In the genomic region with DNA sequence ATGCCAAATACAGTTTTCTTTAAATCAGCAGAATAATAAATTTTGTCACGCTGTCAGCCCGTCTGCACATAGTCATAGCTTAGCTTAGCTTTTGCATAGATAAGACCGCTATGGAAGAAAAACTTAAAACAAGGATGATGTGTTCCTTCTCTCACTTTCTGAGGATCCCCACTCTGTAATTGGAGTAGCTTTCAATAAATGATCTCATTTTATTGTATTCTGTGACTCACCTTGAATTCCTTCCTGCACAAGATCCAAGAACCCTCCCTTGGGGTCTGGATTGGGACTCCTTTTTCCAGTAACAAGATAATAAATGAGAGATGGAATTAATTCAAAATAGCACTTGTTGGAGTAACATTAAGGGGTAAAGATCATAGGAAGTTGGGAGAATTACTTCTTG, we compare ENCODE assay signal across 18 cellular contexts.
DNase-seq lines count a peak whose midpoint lies in the region; ATAC-seq, FAIRE-seq and TF ChIP-seq lines count a peak whose summit lies in the region.
"Had no signal": no experiment of that assay in that cellular context is flagged by ENCODE, and none has a peak within 500 bp of the region (broad histone marks: within the 10 kb centered on the region; RNA-seq: fewer than 3 reads in every experiment).

No MANE protein-coding gene starts in this region.

- DNase-seq in M059J (ENCODE audit: low read depth) (peak; percentile 29), bronchial epithelial cell (ENCODE audit: low read depth) (peak; percentile 17), urothelium cell line (ENCODE audit: low spot score) (peak; percentile 31), NCI-H446 (lab: John Stamatoyannopoulos, UW) (no peak), HUDEP-2 (lab: John Stamatoyannopoulos, UW; ENCODE audit: unreplicated experiment in 76 of 76) (no peak)
- DNase-seq: C1 segment of cervical spinal cord; Calu3; CD4-positive, alpha-beta memory T cell; COR-L47; DMS53; DMS79 treated with DMSO at 0.1 percent for 48 hours; GOT3 had no signal

- TF ChIP-seq CTCF in HEK293 (tag by site-specific recombination; IDR thresholded peaks at IDR 0.05) (no peak), bronchial epithelial cell (IDR thresholded peaks at IDR 0.05; ENCODE audit: insufficient read depth, low read length, severe bottlenecking) (no peak)

- H3K27ac ChIP-seq in HEK293 (ENCODE audit: extremely low read depth, low read depth, low read length) = no peak overlapping the region

- H3K4me3 ChIP-seq in HEK293 (ENCODE audit: low read depth, low read length) (no peak overlapping the region), bronchial epithelial cell (ENCODE audit: low read depth, low read length) (no peak overlapping the region)
- H3K4me3 ChIP-seq: HAP-1 had no signal

- H3K27me3 ChIP-seq in bronchial epithelial cell (ENCODE audit: control insufficient read depth, insufficient read depth, low read length) = no peaks in the 10 kb centered on the region

- POLR2A ChIA-PET in HEK293 (lab: Yijun Ruan, JAX) = no interaction called here

- ATAC-seq in GM19463 (IDR thresholded peaks at IDR 0.05; ENCODE audit: unreplicated experiment) = no peak

- CTCF ChIA-PET in HEK293 (lab: Yijun Ruan, JAX) = no interaction called here

- FAIRE-seq in bronchial epithelial cell (lab: Jason Lieb, UNC) (no peak), urothelium cell line (lab: Jason Lieb, UNC) (no peak)
- FAIRE-seq: G401.6, GM12892, H54 had no signal

- peaks cover 11% of the 10 kb centered on the region for H3K4me1 ChIP-seq in HEK293 (ENCODE audit: control insufficient read depth, insufficient read depth, low read length)
- H3K4me1 ChIP-seq: HAP-1 had no signal

- H3K9me3 ChIP-seq in HEK293 (ENCODE audit: control insufficient read depth, insufficient read depth, low read depth, low read length) = no peaks in the 10 kb centered on the region
- H3K9me3 ChIP-seq: HAP-1 had no signal

- H3K36me3 ChIP-seq in HEK293 (ENCODE audit: control insufficient read depth in 2 of 2, insufficient read depth in 1 of 2, low read length in 2 of 2) = no peaks in the 10 kb centered on the region
- H3K36me3 ChIP-seq in bronchial epithelial cell (ENCODE audit: control insufficient read depth, insufficient read depth, low read length) = no peaks in the 10 kb centered on the region
- H3K36me3 ChIP-seq: HAP-1 had no signal

TF ChIP-seq in HEK293, 187 proteins besides CTCF, POLR2A, EP300 and RAD21:
- TF ChIP-seq ZNF423 (tag by site-specific recombination; IDR thresholded peaks at IDR 0.05) (no peak), ZNF76 (tag by site-specific recombination; IDR thresholded peaks at IDR 0.05; ENCODE audit: borderline replicate concordance, low read depth) (no peak), KLF16 (tag by site-specific recombination; IDR thresholded peaks at IDR 0.05) (no peak), ZNF596 (tag by site-specific recombination; IDR thresholded peaks at IDR 0.05) (no peak), EGR2 (tag by site-specific recombination; IDR thresholded peaks at IDR 0.05; ENCODE audit: low read depth) (no peak), SETDB1 (IDR thresholded peaks at IDR 0.05; ENCODE audit: insufficient read length, low read length) (no peak), TRIM28 (IDR thresholded peaks at IDR 0.05; ENCODE audit: borderline replicate concordance, low read length) (no peak), ZNF394 (tag by site-specific recombination; IDR thresholded peaks at IDR 0.05; ENCODE audit: borderline replicate concordance) (peak; percentile 22; the same call in 1 of the 2 replicates), ZNF610 (tag by site-specific recombination; IDR thresholded peaks at IDR 0.05; ENCODE audit: borderline replicate concordance) (no peak), ZNF274 (IDR thresholded peaks at IDR 0.05; ENCODE audit: low read length) (no peak), ZNF274 (tag by site-specific recombination; IDR thresholded peaks at IDR 0.05; ENCODE audit: borderline replicate concordance) (no peak), ZNF629 (tag by site-specific recombination; IDR thresholded peaks at IDR 0.05) (0 out of 2 replicates have a peak, but pooled peaks have one; percentile 19)
- TF ChIP-seq, protein P1, sequence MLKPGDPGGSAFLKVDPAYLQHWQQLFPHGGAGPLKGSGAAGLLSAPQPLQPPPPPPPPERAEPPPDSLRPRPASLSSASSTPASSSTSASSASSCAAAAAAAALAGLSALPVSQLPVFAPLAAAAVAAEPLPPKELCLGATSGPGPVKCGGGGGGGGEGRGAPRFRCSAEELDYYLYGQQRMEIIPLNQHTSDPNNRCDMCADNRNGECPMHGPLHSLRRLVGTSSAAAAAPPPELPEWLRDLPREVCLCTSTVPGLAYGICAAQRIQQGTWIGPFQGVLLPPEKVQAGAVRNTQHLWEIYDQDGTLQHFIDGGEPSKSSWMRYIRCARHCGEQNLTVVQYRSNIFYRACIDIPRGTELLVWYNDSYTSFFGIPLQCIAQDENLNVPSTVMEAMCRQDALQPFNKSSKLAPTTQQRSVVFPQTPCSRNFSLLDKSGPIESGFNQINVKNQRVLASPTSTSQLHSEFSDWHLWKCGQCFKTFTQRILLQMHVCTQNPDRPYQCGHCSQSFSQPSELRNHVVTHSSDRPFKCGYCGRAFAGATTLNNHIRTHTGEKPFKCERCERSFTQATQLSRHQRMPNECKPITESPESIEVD (tag by site-specific recombination; IDR thresholded peaks at IDR 0.05) = peak; percentile 35; the same call in 1 of the 2 replicates
- TF ChIP-seq, protein P2, sequence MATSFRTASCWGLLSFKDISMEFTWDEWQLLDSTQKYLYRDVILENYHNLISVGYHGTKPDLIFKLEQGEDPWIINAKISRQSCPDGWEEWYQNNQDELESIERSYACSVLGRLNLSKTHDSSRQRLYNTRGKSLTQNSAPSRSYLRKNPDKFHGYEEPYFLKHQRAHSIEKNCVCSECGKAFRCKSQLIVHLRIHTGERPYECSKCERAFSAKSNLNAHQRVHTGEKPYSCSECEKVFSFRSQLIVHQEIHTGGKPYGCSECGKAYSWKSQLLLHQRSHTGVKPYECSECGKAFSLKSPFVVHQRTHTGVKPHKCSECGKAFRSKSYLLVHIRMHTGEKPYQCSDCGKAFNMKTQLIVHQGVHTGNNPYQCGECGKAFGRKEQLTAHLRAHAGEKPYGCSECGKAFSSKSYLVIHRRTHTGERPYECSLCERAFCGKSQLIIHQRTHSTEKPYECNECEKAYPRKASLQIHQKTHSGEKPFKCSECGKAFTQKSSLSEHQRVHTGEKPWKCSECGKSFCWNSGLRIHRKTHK (tag by site-specific recombination; IDR thresholded peaks at IDR 0.05) = no peak

Comparison
In these comparisons a context has a peak if more than half of its experiments do, and no peak if none do; other contexts are left out.
1. DNase-seq: peak in M059J (single experiment), bronchial epithelial cell (single experiment) and urothelium cell line (single experiment); none in NCI-H446 (0 of 2) and HUDEP-2 (0 of 76).